In the genomic region with DNA sequence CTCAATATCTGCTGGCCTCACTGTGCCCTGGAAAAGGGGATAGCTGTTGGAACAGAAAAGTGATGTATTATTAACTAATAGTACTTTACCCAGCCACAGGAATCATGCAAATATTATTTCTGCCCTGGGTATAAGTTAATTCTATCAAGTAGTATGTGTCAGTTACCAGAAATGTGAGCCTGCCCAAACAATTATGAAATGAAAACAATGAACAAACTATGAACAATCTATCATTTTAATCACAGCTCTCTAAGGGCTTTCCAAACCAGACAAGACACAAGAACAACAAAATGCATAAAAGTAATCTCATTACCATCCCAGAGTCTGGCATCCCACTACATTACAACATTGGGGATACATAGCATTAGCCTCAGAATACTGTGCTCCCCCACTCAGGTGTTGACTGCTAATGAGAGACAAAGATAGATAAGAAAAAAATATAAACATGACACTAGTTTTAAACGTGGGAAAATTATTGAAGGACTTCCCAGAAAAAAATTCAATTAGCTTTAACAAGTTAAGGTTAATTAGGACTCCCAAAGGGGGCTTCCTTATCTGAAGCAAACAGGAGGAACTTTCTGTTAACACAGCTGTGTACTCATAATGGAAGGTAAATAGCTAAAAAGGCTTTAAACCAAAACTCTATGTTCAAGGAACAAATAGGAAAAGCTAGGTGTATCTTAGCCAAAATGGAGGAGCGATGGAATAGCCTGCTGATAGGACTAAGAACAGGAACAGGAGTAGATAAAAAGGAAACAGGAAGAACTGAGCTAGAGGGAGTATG, we compare ENCODE assay signal across 11 cellular contexts. TPM values are rescaled to one million over a fixed set of nuclear protein-coding genes. Genes with fewer than 3 reads are reported as not detected.
DNase-seq lines count a peak whose midpoint lies in the region; ATAC-seq, FAIRE-seq and TF ChIP-seq lines count a peak whose summit lies in the region.
"Had no signal": no experiment of that assay in that cellular context is flagged by ENCODE, and none has a peak within 500 bp of the region (broad histone marks: within the 10 kb centered on the region; RNA-seq: fewer than 3 reads in every experiment).

No MANE protein-coding gene starts in this region.

- dilution Hi-C loops in endothelial cell of umbilical vein (cut with MboI; ENCODE audit: extremely low pct_ligation_motif_present, low sequenced_read_pairs), result no loop called here

- FAIRE-seq in endothelial cell of umbilical vein (lab: Jason Lieb, UNC), result no peak
- FAIRE-seq: colon had no signal

- no peak for TF ChIP-seq CTCF in endothelial cell of umbilical vein (IDR thresholded peaks at IDR 0.05; ENCODE audit: extremely low read depth in 1 of 2, insufficient read depth in 1 of 2, low read depth in 1 of 2, low read length in 2 of 2)
- no peak for TF ChIP-seq CTCF in GM20000 (IDR thresholded peaks at IDR 0.05; ENCODE audit: extremely low read depth, missing control alignments)

- no peaks in the 10 kb centered on the region for H3K27me3 ChIP-seq in endothelial cell of umbilical vein (ENCODE audit: control insufficient read depth in 2 of 2, insufficient read depth in 2 of 2, low read length in 2 of 2)
- H3K27me3 ChIP-seq: upper lobe of right lung had no signal

- DNase-seq in activated CD8-positive, alpha-beta memory T cell treated with anti-CD3 and anti-CD28 coated beads, Interleukin-2, amount 10 ng/mL, durations not matched to agents 7 days and 5 days, result no peak
- no peak for DNase-seq in activated CD8-positive, alpha-beta memory T cell treated with anti-CD3 and anti-CD28 coated beads, Interleukin-2, amount 50 U/mL, for 48 hours
- DNase-seq in endothelial cell of umbilical vein (ENCODE audit: low read depth, low spot score), result peak; percentile 13
- no peak for DNase-seq in stimulated activated effector memory CD8-positive, alpha-beta T cell treated with anti-CD3 and anti-CD28 coated beads, Interleukin-12 subunit alpha, Interleukin-12 subunit beta, amount 100 ng/mL, for 72 hours (ENCODE audit: low spot score in 2 of 2)
- DNase-seq in SHP77 (lab: John Stamatoyannopoulos, UW), result no peak
- no peak for DNase-seq in GM20000 (ENCODE audit: low spot score)
- DNase-seq: Right ventricle myocardium superior, upper lobe of right lung had no signal

- H3K9me3 Mint-ChIP-seq in activated CD8-positive, alpha-beta memory T cell treated with anti-CD3 and anti-CD28 coated beads, Interleukin-2, amount 10 ng/mL, durations not matched to agents 7 days and 5 days (ENCODE audit: low read depth), result no peaks in the 10 kb centered on the region
- no peaks in the 10 kb centered on the region for H3K9me3 Mint-ChIP-seq in stimulated activated effector memory CD8-positive, alpha-beta T cell treated with anti-CD3 and anti-CD28 coated beads, Interleukin-12 subunit alpha, Interleukin-12 subunit beta, amount 100 ng/mL, for 72 hours

- H3K4me3 Mint-ChIP-seq in activated CD8-positive, alpha-beta memory T cell treated with anti-CD3 and anti-CD28 coated beads, Interleukin-2, amount 10 ng/mL, durations not matched to agents 7 days and 5 days, result peak overlapping the region; percentile 25
- peak overlapping the region; percentile 87 for H3K4me3 Mint-ChIP-seq in stimulated activated effector memory CD8-positive, alpha-beta T cell treated with anti-CD3 and anti-CD28 coated beads, Interleukin-12 subunit alpha, Interleukin-12 subunit beta, amount 100 ng/mL, for 72 hours

- ATAC-seq in activated CD8-positive, alpha-beta memory T cell treated with anti-CD3 and anti-CD28 coated beads, Interleukin-2, amount 10 ng/mL, durations not matched to agents 7 days and 5 days, result no peak
- ATAC-seq in SK-N-SH treated with all-trans-retinoic acid at 6 μM for 48 hours, result no peak
- no peak for ATAC-seq in stimulated activated effector memory CD8-positive, alpha-beta T cell treated with anti-CD3 and anti-CD28 coated beads, Interleukin-12 subunit alpha, Interleukin-12 subunit beta, amount 100 ng/mL, for 72 hours
- ATAC-seq in GM19455 (IDR thresholded peaks at IDR 0.05; ENCODE audit: unreplicated experiment), result no peak
- ATAC-seq: upper lobe of right lung had no signal

- BruUV-seq in endothelial cell of umbilical vein (replicated peaks; lab: Mats Ljungman, UMichigan), result no TSS peak

- H3K9ac ChIP-seq in endothelial cell of umbilical vein (replicated peaks; ENCODE audit: extremely low read depth, insufficient read depth, low read length), result no peak overlapping the region

- peaks cover 63% of the 10 kb centered on the region for H3K79me2 ChIP-seq in endothelial cell of umbilical vein (ENCODE audit: control insufficient read depth, insufficient read depth, low read length)

- peaks cover 42% of the 10 kb centered on the region for H3K4me1 Mint-ChIP-seq in activated CD8-positive, alpha-beta memory T cell treated with anti-CD3 and anti-CD28 coated beads, Interleukin-2, amount 10 ng/mL, durations not matched to agents 7 days and 5 days
- H3K4me1 Mint-ChIP-seq in stimulated activated effector memory CD8-positive, alpha-beta T cell treated with anti-CD3 and anti-CD28 coated beads, Interleukin-12 subunit alpha, Interleukin-12 subunit beta, amount 100 ng/mL, for 72 hours, result peaks cover 46% of the 10 kb centered on the region

- TF ChIP-seq POLR2A in endothelial cell of umbilical vein (IDR thresholded peaks at IDR 0.05; ENCODE audit: low read depth, low read length), result no peak

- intact Hi-C loops in endothelial cell of umbilical vein (cut with micrococcal nuclease), result loop anchor here (5.0 to 10.0 kb wide), 2 partner anchors 78 to 315 kb away; no protein-coding TSS in a partner anchor

- no peak overlapping the region for H3K27ac Mint-ChIP-seq in activated CD8-positive, alpha-beta memory T cell treated with anti-CD3 and anti-CD28 coated beads, Interleukin-2, amount 10 ng/mL, durations not matched to agents 7 days and 5 days
- H3K27ac Mint-ChIP-seq in stimulated activated effector memory CD8-positive, alpha-beta T cell treated with anti-CD3 and anti-CD28 coated beads, Interleukin-12 subunit alpha, Interleukin-12 subunit beta, amount 100 ng/mL, for 72 hours, result no peak overlapping the region

- peaks cover 0 to 4% of the 10 kb centered on the region in 2 experiments for H3K36me3 ChIP-seq in endothelial cell of umbilical vein (ENCODE audit: control insufficient read depth in 2 of 2, extremely low read depth in 1 of 2, insufficient read depth in 2 of 2, low read length in 2 of 2)

- no peaks in the 10 kb centered on the region for H3K9me1 ChIP-seq in endothelial cell of umbilical vein (replicated peaks; ENCODE audit: control insufficient read depth, extremely low read depth, insufficient read depth, low read length)

- H3K27ac ChIP-seq in endothelial cell of umbilical vein (ENCODE audit: insufficient read depth, low read depth, low read length), result no peak overlapping the region
- H3K27ac ChIP-seq: upper lobe of right lung had no signal

- no peak overlapping the region for H3K4me3 ChIP-seq in endothelial cell of umbilical vein (replicated peaks in 1 of 3; ENCODE audit: insufficient read depth in 1 of 3, low read depth in 1 of 3, low read length in 3 of 3)
- H3K4me3 ChIP-seq: upper lobe of right lung had no signal

- peak overlapping the region; percentile 20 for H3K4me2 ChIP-seq in endothelial cell of umbilical vein (ENCODE audit: insufficient read depth, low read length)

- peaks cover 4% of the 10 kb centered on the region for H3K27me3 Mint-ChIP-seq in activated CD8-positive, alpha-beta memory T cell treated with anti-CD3 and anti-CD28 coated beads, Interleukin-2, amount 10 ng/mL, durations not matched to agents 7 days and 5 days

- POLR2A ChIA-PET in endothelial cell of umbilical vein (lab: Charles Lee), result no interaction called here

- no peak overlapping the region for H2AFZ ChIP-seq in endothelial cell of umbilical vein (ENCODE audit: low read depth, low read length)

- H4K20me1 ChIP-seq in endothelial cell of umbilical vein (replicated peaks; ENCODE audit: control insufficient read depth, extremely low read depth, insufficient read depth, low read length), result no peaks in the 10 kb centered on the region

- H3K9me3 ChIP-seq in endothelial cell of umbilical vein (replicated peaks; ENCODE audit: control insufficient read depth, insufficient read depth, low read length), result no peaks in the 10 kb centered on the region
- H3K9me3 ChIP-seq: upper lobe of right lung had no signal

- peaks cover 26% of the 10 kb centered on the region for H3K4me1 ChIP-seq in endothelial cell of umbilical vein (ENCODE audit: control insufficient read depth, extremely low read depth, insufficient read depth, low read length)

- peaks cover 24% of the 10 kb centered on the region for H3K36me3 Mint-ChIP-seq in activated CD8-positive, alpha-beta memory T cell treated with anti-CD3 and anti-CD28 coated beads, Interleukin-2, amount 10 ng/mL, durations not matched to agents 7 days and 5 days
- peaks cover 31% of the 10 kb centered on the region for H3K36me3 Mint-ChIP-seq in stimulated activated effector memory CD8-positive, alpha-beta T cell treated with anti-CD3 and anti-CD28 coated beads, Interleukin-12 subunit alpha, Interleukin-12 subunit beta, amount 100 ng/mL, for 72 hours

- CTCF ChIA-PET in activated CD8-positive, alpha-beta memory T cell treated with anti-CD3 and anti-CD28 coated beads, Interleukin-2, amount 10 ng/mL, durations not matched to agents 7 days and 5 days (lab: Charles Lee), result interaction anchor here (1.1 to 2.1 kb wide), 6 partner anchors 12 to 306 kb away, joined by 3 to 6 read pairs (median 4); no protein-coding TSS in a partner anchor
- CTCF ChIA-PET in endothelial cell of umbilical vein (lab: Charles Lee), result interaction anchor here (1.0 to 5.7 kb wide), 5 partner anchors 9 to 92 kb away, joined by 4 to 75 read pairs (median 8); no protein-coding TSS in a partner anchor

RNA-seq across cellular contexts. Expression of a gene that starts 3.3 kb away (rescaled TPM):
- total RNA-seq in activated CD8-positive, alpha-beta memory T cell treated with anti-CD3 and anti-CD28 coated beads, Interleukin-2, amount 10 ng/mL, durations not matched to agents 7 days and 5 days, result 10 to 100 TPM; 39.9 to 45.4 TPM
- 35.3 and 37.9 TPM in 2 replicates for total RNA-seq in endothelial cell of umbilical vein
- polyA plus RNA-seq in endothelial cell of umbilical vein, result 49.1 and 52.5 TPM in 2 replicates
- polyA plus RNA-seq in endothelial cell of umbilical vein (2011; cell fraction: cytosol; rRNA removed), result 37.9 and 42.7 TPM in 2 replicates
- 108 and 112 TPM in 2 replicates for polyA plus RNA-seq in endothelial cell of umbilical vein (2011; cell fraction: nucleus; rRNA removed)
- polyA plus RNA-seq in endothelial cell of umbilical vein (2012), result 27.5 TPM in 2 replicates
- 44.4 and 55.2 TPM in 2 replicates for polyA minus RNA-seq in endothelial cell of umbilical vein
- 7.6 TPM for polyA minus RNA-seq in endothelial cell of umbilical vein (2011; cell fraction: cytosol; rRNA and poly(A)+ RNA removed)
- polyA minus RNA-seq in endothelial cell of umbilical vein (2011; cell fraction: nucleus; rRNA and poly(A)+ RNA removed), result 38.4 and 48.5 TPM in 2 replicates

RNA-seq across cellular contexts. Expression of a gene that starts 41.6 kb away (rescaled TPM):
- 1 to 10 TPM; 5.5 to 6.1 TPM for total RNA-seq in activated CD8-positive, alpha-beta memory T cell treated with anti-CD3 and anti-CD28 coated beads, Interleukin-2, amount 10 ng/mL, durations not matched to agents 7 days and 5 days
- 18.6 and 22.6 TPM in 2 replicates for total RNA-seq in endothelial cell of umbilical vein
- 10.7 and 11.6 TPM in 2 replicates for polyA plus RNA-seq in endothelial cell of umbilical vein
- 11.5 and 12.2 TPM in 2 replicates for polyA plus RNA-seq in endothelial cell of umbilical vein (2011; cell fraction: cytosol; rRNA removed)
- polyA plus RNA-seq in endothelial cell of umbilical vein (2011; cell fraction: nucleus; rRNA removed), result 20.0 and 23.9 TPM in 2 replicates
- 15.9 and 16.2 TPM in 2 replicates for polyA plus RNA-seq in endothelial cell of umbilical vein (2012)
- polyA minus RNA-seq in endothelial cell of umbilical vein, result 28.7 and 31.3 TPM in 2 replicates
- polyA minus RNA-seq in endothelial cell of umbilical vein (2011; cell fraction: cytosol; rRNA and poly(A)+ RNA removed), result 9.5 TPM
- polyA minus RNA-seq in endothelial cell of umbilical vein (2011; cell fraction: nucleus; rRNA and poly(A)+ RNA removed), result 11.9 and 14.0 TPM in 2 replicates
